In genomic region chr2:142682528-142682927, GRCh38 we compare ENCODE assay signal across 10 cellular contexts.
A peak's percentile ranks its signal among the peaks of the same experiment; 100 is the strongest.
DNase-seq lines count a peak whose midpoint lies in the region; ATAC-seq and TF ChIP-seq lines count a peak whose summit lies in the region.
"Had no signal": no experiment of that assay in that cellular context is flagged by ENCODE, and none has a peak within 500 bp of the region (broad histone marks: within the 10 kb centered on the region; RNA-seq: fewer than 3 reads in every experiment).

No MANE protein-coding gene starts in this region.

- no peaks in the 10 kb centered on the region for H3K9me3 ChIP-seq in psoas muscle
- H3K9me3 ChIP-seq: body of pancreas had no signal

- ATAC-seq in HG02852 (IDR thresholded peaks at IDR 0.05; ENCODE audit: unreplicated experiment) (no peak), GM19467 (IDR thresholded peaks at IDR 0.05; ENCODE audit: unreplicated experiment) (no peak), psoas muscle (no peak)
- ATAC-seq: body of pancreas had no signal

- DNase-seq in NOMO-1 treated with DMSO at 0.1 percent for 48 hours (lab: John Stamatoyannopoulos, UW; ENCODE audit: unreplicated experiment) (peak; percentile 18), NOMO-1 treated with dmso at 0.1 percent for 144 hours (lab: John Stamatoyannopoulos, UW; ENCODE audit: unreplicated experiment) (no peak), OCI-M2 (lab: John Stamatoyannopoulos, UW; ENCODE audit: unreplicated experiment) (peak; percentile 33), erythroblast (lab: John Stamatoyannopoulos, UW) (peak; percentile 2 to 18), skeletal muscle cell (ENCODE audit: low read depth) (peak; percentile 1), psoas muscle (no peak)
- DNase-seq: activated CD4-positive, alpha-beta T cell treated with anti-CD3 and anti-CD28 coated beads, Interleukin-2, amount 10 ng/mL, durations not matched to agents 7 days and 5 days; body of pancreas had no signal

- H3K4me3 ChIP-seq in skeletal muscle cell (ENCODE audit: low read depth, low read length) = no peak overlapping the region
- H3K4me3 ChIP-seq in psoas muscle = no peak overlapping the region
- H3K4me3 ChIP-seq: body of pancreas had no signal

- no peak overlapping the region for H3K27ac ChIP-seq in psoas muscle
- H3K27ac ChIP-seq: body of pancreas had no signal

- no peak for TF ChIP-seq CTCF in psoas muscle (IDR thresholded peaks at IDR 0.05)

- intact Hi-C loops in psoas muscle (cut with DNase I) = no loop called here

- H3K4me1 ChIP-seq in psoas muscle = no peaks in the 10 kb centered on the region
- H3K4me1 ChIP-seq: body of pancreas had no signal

- H3K36me3 ChIP-seq in psoas muscle (ENCODE audit: insufficient read depth in 1 of 2, low read depth in 1 of 2) = no peaks in the 10 kb centered on the region

- H3K27me3 ChIP-seq in psoas muscle (ENCODE audit: insufficient read depth in 3 of 3, low read length in 2 of 3) = no peaks in the 10 kb centered on the region
- H3K27me3 ChIP-seq: body of pancreas had no signal

- TF ChIP-seq POLR2A in erythroblast (IDR thresholded peaks at IDR 0.05; ENCODE audit: low read length) = no peak

- WGBS in psoas muscle, 3 donors = 89 to 92% (median 92%) methylated on average over 2 of the region's 2 CpGs

Comparison
In these comparisons a context has a peak if more than half of its experiments do, and no peak if none do; other contexts are left out.
1. DNase-seq: peak in NOMO-1 treated with DMSO at 0.1 percent for 48 hours (single experiment), OCI-M2 (single experiment), erythroblast (2 of 2) and skeletal muscle cell (single experiment); none in NOMO-1 treated with dmso at 0.1 percent for 144 hours (single experiment) and psoas muscle (0 of 2).